In the genomic region with DNA sequence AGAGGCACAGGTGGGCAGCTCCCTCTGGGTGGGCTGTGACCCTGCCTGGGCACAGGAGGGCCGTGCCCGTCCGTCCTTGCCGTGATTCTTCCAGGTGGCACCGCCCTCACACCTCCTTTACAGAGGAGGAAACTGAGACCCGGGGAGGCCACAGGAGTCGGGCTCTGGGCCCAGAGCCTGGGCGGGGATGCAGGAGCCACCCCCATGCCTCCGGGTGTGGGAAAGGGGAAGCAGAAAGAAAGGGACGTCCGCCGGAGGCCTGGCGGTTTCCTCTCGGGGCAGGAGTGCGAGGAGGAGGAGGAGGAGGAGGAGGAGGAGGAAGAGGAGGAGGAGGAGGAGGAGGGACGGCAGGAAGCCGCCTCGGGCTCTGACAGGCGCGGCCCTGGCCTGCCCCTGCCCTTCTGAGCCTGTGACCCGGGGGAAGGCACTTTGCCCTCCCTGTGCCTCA, we compare ENCODE assay signal across 8 cellular contexts. TPM values are rescaled to one million over a fixed set of nuclear protein-coding genes. Genes with fewer than 3 reads are reported as not detected.
DNase-seq lines count a peak whose midpoint lies in the region; ATAC-seq and TF ChIP-seq lines count a peak whose summit lies in the region.

No MANE protein-coding gene starts in this region.

- DNase-seq in DND-41 (peak; percentile 44), OCI-M1 (lab: John Stamatoyannopoulos, UW) (peak; percentile 79), colonic mucosa (peak; percentile 89), DMS 273 treated with DMSO at 0.1 percent for 48 hours (lab: John Stamatoyannopoulos, UW) (no peak)
- no peak for DNase-seq in natural killer cell treated with Interleukin-12 subunit alpha and Interleukin-12 subunit beta and Interleukin-15 and Interleukin-18, amount 100 ng/mL, for 72 hours (ENCODE audit: low spot score)
- DNase-seq in stimulated activated CD4-positive, alpha-beta T cell treated with anti-CD3 and anti-CD28 coated beads, Interleukin-1b, Interleukin-23, amount 100 ng/mL, for 48 hours = no peak

- no peak for TF ChIP-seq CTCF in DND-41 (IDR thresholded peaks at IDR 0.05; ENCODE audit: borderline replicate concordance, extremely low read depth, low read length, poor library complexity, severe bottlenecking)
- no peak for TF ChIP-seq CTCF in colonic mucosa (IDR thresholded peaks at IDR 0.05)

- intact Hi-C loops in colonic mucosa (cut with DNase I) = no loop called here

- H3K79me2 ChIP-seq in DND-41 (ENCODE audit: insufficient read depth, low read length) = peaks cover 42% of the 10 kb centered on the region

- H3K4me2 ChIP-seq in DND-41 (ENCODE audit: insufficient read depth, low read length) = no peak overlapping the region

- ATAC-seq in DND-41 (ENCODE audit: insufficient read depth, low read depth) (peak; percentile 30), GM18511 (IDR thresholded peaks at IDR 0.05; ENCODE audit: unreplicated experiment) (no peak), HG02763 (IDR thresholded peaks at IDR 0.05; ENCODE audit: unreplicated experiment) (no peak)
- peak; percentile 5 to 26 for ATAC-seq in natural killer cell treated with Interleukin-12 subunit alpha and Interleukin-12 subunit beta and Interleukin-15 and Interleukin-18, amount 100 ng/mL, for 72 hours

- H3K27me3 Mint-ChIP-seq in natural killer cell treated with Interleukin-12 subunit alpha and Interleukin-12 subunit beta and Interleukin-15 and Interleukin-18, amount 100 ng/mL, for 72 hours = no peaks in the 10 kb centered on the region

- H3K27ac ChIP-seq in DND-41 (ENCODE audit: low read length) (no peak overlapping the region), colonic mucosa (peak overlapping the region; percentile 70)

- H3K4me3 ChIP-seq in DND-41 (ENCODE audit: low read depth in 1 of 2, low read length in 2 of 2) = no peak overlapping the region
- H3K4me3 ChIP-seq in colonic mucosa = no peak overlapping the region

- H3K4me1 Mint-ChIP-seq in natural killer cell treated with Interleukin-12 subunit alpha and Interleukin-12 subunit beta and Interleukin-15 and Interleukin-18, amount 100 ng/mL, for 72 hours (ENCODE audit: low read depth in 2 of 2) = peaks cover 69 to 75% of the 10 kb centered on the region in 2 donors

- H3K4me1 ChIP-seq in DND-41 (ENCODE audit: insufficient read depth, low read length) = no peaks in the 10 kb centered on the region; the same call in 1 of the 2 replicates
- peaks cover 64% of the 10 kb centered on the region for H3K4me1 ChIP-seq in colonic mucosa

- no peaks in the 10 kb centered on the region for H3K27me3 ChIP-seq in DND-41 (ENCODE audit: insufficient read depth, low read length, poor library complexity)
- no peaks in the 10 kb centered on the region for H3K27me3 ChIP-seq in colonic mucosa

- peak overlapping the region; percentile 59 to 72 for H3K27ac Mint-ChIP-seq in natural killer cell treated with Interleukin-12 subunit alpha and Interleukin-12 subunit beta and Interleukin-15 and Interleukin-18, amount 100 ng/mL, for 72 hours

- peak overlapping the region; percentile 62 for H3K4me3 Mint-ChIP-seq in natural killer cell treated with Interleukin-12 subunit alpha and Interleukin-12 subunit beta and Interleukin-15 and Interleukin-18, amount 100 ng/mL, for 72 hours

- H3K9ac ChIP-seq in DND-41 (ENCODE audit: low read depth, low read length) (no peak overlapping the region), colonic mucosa (ENCODE audit: low read depth in 2 of 2, low read length in 2 of 2) (peak overlapping the region; percentile 62 to 69)

- H4K20me1 ChIP-seq in DND-41 (ENCODE audit: insufficient read depth, low read length) = peaks cover 44% of the 10 kb centered on the region

- no peaks in the 10 kb centered on the region for H3K36me3 Mint-ChIP-seq in natural killer cell treated with Interleukin-12 subunit alpha and Interleukin-12 subunit beta and Interleukin-15 and Interleukin-18, amount 100 ng/mL, for 72 hours

- peaks cover 20% of the 10 kb centered on the region for H3K36me3 ChIP-seq in DND-41 (ENCODE audit: insufficient read depth, low read length)
- no peaks in the 10 kb centered on the region for H3K36me3 ChIP-seq in colonic mucosa

- no peaks in the 10 kb centered on the region for H3K9me3 Mint-ChIP-seq in natural killer cell treated with Interleukin-12 subunit alpha and Interleukin-12 subunit beta and Interleukin-15 and Interleukin-18, amount 100 ng/mL, for 72 hours

- H3K9me3 ChIP-seq in DND-41 (ENCODE audit: insufficient read depth, low read length, severe bottlenecking) (no peaks in the 10 kb centered on the region), colonic mucosa (no peaks in the 10 kb centered on the region)

- H2AFZ ChIP-seq in DND-41 (ENCODE audit: low read depth, low read length) = no peak overlapping the region

RNA-seq across cellular contexts. Expression of a gene that starts 23.0 kb away (rescaled TPM):
- total RNA-seq in colonic mucosa = 10 to 100 TPM; 26.4 to 40.9 TPM
- 10 to 100 TPM in 1 of 2 donors, 1 to 10 TPM in 1; 10.0 to 12.2 TPM for total RNA-seq in natural killer cell treated with Interleukin-12 subunit alpha and Interleukin-12 subunit beta and Interleukin-15 and Interleukin-18, amount 100 ng/mL, for 72 hours

RNA-seq across cellular contexts. Expression of a gene that starts 59.9 kb away (rescaled TPM):
- 10 to 100 TPM; 21.8 to 43.6 TPM for total RNA-seq in colonic mucosa
- 1 to 10 TPM; 2.1 to 2.2 TPM for total RNA-seq in natural killer cell treated with Interleukin-12 subunit alpha and Interleukin-12 subunit beta and Interleukin-15 and Interleukin-18, amount 100 ng/mL, for 72 hours

Comparison
In these comparisons a context has a peak if more than half of its experiments do, and no peak if none do; other contexts are left out.
1. ATAC-seq: peak in DND-41 (single experiment) and natural killer cell treated with Interleukin-12 subunit alpha and Interleukin-12 subunit beta and Interleukin-15 and Interleukin-18, amount 100 ng/mL, for 72 hours (2 of 2); none in GM18511 (single experiment) and HG02763 (single experiment).
2. DNase-seq: peak in DND-41 (single experiment), OCI-M1 (single experiment) and colonic mucosa (single experiment); none in natural killer cell treated with Interleukin-12 subunit alpha and Interleukin-12 subunit beta and Interleukin-15 and Interleukin-18, amount 100 ng/mL, for 72 hours (single experiment), DMS 273 treated with DMSO at 0.1 percent for 48 hours (single experiment) and stimulated activated CD4-positive, alpha-beta T cell treated with anti-CD3 and anti-CD28 coated beads, Interleukin-1b, Interleukin-23, amount 100 ng/mL, for 48 hours (single experiment).
3. RNA of a gene that starts 59.9 kb away (total RNA-seq): 21.8 to 43.6 TPM in colonic mucosa; 2.1 to 2.2 TPM in natural killer cell treated with Interleukin-12 subunit alpha and Interleukin-12 subunit beta and Interleukin-15 and Interleukin-18, amount 100 ng/mL, for 72 hours; every median in the first group is over 4 times any median in the second.